In the genomic region with DNA sequence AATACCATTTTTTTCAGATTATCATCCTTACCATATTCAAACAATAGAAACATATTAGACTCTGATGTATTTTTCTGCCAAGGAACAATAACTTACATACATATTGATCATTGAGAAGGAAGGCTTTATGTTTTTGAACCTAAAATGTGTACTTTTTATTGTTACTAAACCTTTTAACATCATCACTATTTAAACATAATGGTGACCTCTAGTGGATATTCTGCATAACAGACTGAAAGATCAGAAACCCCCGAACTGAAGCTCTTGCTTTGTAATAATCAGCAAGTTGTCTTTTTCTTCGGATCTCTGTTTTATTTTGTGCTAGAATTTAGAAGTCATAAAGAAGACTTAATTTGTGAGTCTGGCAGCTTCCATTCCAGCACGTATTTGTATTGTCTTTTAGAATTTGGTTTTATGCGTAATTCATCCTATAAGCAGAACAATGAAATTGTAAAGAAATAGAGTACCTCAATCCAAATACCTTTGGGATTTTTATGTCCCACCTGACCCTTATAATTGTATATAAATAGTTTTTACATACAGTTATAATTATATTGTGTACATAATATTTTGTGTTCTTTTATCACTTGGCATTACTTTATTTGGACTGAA, we compare ENCODE assay signal across 8 cellular contexts.
DNase-seq lines count a peak whose midpoint lies in the region; ATAC-seq, FAIRE-seq and TF ChIP-seq lines count a peak whose summit lies in the region.

No MANE protein-coding gene starts in this region.

- H3K27ac Mint-ChIP-seq in T-cell = peak overlapping the region; percentile 70 to 80

- H3K27me3 Mint-ChIP-seq in T-cell = no peaks in the 10 kb centered on the region

- H3K36me3 ChIP-seq in Loucy (ENCODE audit: insufficient read depth, low read length) (peaks cover 8% of the 10 kb centered on the region; the same call in 1 of the 2 replicates), pancreas (no peaks in the 10 kb centered on the region)

- peaks cover 32 to 54% (median 47%) of the 10 kb centered on the region in 3 donors for H3K4me1 Mint-ChIP-seq in T-cell

- H3K4me1 ChIP-seq in Loucy (ENCODE audit: insufficient read depth, low read length, poor library complexity, severe bottlenecking) = peaks cover 57% of the 10 kb centered on the region
- peaks cover 6 to 22% (median 16%) of the 10 kb centered on the region in 3 donors for H3K4me1 ChIP-seq in pancreas

- CTCF ChIA-PET in T-cell (lab: Charles Lee) = interaction anchor here (0.6 to 2.1 kb wide), 12 partner anchors 17 to 580 kb away, joined by 3 to 44 read pairs (median 3); a partner anchor contains a TSS

- DNase-seq in NOMO-1 treated with DMSO at 0.1 percent for 48 hours (lab: John Stamatoyannopoulos, UW; ENCODE audit: unreplicated experiment) (peak; percentile 68), NOMO-1 treated with dmso at 0.1 percent for 144 hours (lab: John Stamatoyannopoulos, UW; ENCODE audit: unreplicated experiment) (no peak), T-cell (no peak), fibroblast of gingiva (ENCODE audit: low read depth) (peak; percentile 48), pancreas (no peak)

- H3K4me3 ChIP-seq in Loucy (ENCODE audit: low read length, poor library complexity, severe bottlenecking) = no peak overlapping the region
- H3K4me3 ChIP-seq in pancreas = no peak overlapping the region

- intact Hi-C loops in pancreas (cut with DNase I) = loop anchor here in 2 of 3 donors (5.0 kb wide), 2 partner anchors 131 to 136 kb away; a partner anchor contains a TSS

- peak overlapping the region; percentile 20 for H3K4me2 ChIP-seq in Loucy (ENCODE audit: low read depth, low read length, poor library complexity, severe bottlenecking)

- H3K9me3 Mint-ChIP-seq in T-cell = no peaks in the 10 kb centered on the region

- no peaks in the 10 kb centered on the region for H4K20me1 ChIP-seq in Loucy (ENCODE audit: insufficient read depth, low read length, poor library complexity, severe bottlenecking)

- H3K9me2 ChIP-seq in Loucy (replicated peaks; ENCODE audit: low read depth, low read length) = no peaks in the 10 kb centered on the region

- H3K27me3 ChIP-seq in Loucy (ENCODE audit: insufficient read depth, low read length, poor library complexity, severe bottlenecking) (no peaks in the 10 kb centered on the region), pancreas (no peaks in the 10 kb centered on the region)

- H3F3A ChIP-seq in Loucy (ENCODE audit: low read depth) = peaks cover 16% of the 10 kb centered on the region; the same call in 1 of the 2 replicates

- TF ChIP-seq CTCF in Loucy (conservative IDR thresholded peaks at IDR 0.05; ENCODE audit: low read length) (peak; percentile 85), pancreas (IDR thresholded peaks at IDR 0.05) (peak; percentile 18 to 58 (median 35))

- ATAC-seq in T-cell (replicated peaks in 1 of 4) (peak; percentile 52 to 68 (median 63)), pancreas (peak in 3 of 4 donors; percentile 60 to 71 (median 71)), HG03280 (IDR thresholded peaks at IDR 0.05; ENCODE audit: unreplicated experiment) (no peak), HG03175 (IDR thresholded peaks at IDR 0.05; ENCODE audit: unreplicated experiment) (no peak)

- no peak overlapping the region for H3K27ac ChIP-seq in pancreas

- peaks cover 30% of the 10 kb centered on the region for H3K79me2 ChIP-seq in Loucy (ENCODE audit: insufficient read depth, low read length)

- peaks cover 20% of the 10 kb centered on the region for H3K36me3 Mint-ChIP-seq in T-cell

- no peak overlapping the region for H3K4me3 Mint-ChIP-seq in T-cell

- FAIRE-seq in pancreas (lab: Jason Lieb, UNC) = peak; percentile 83

- no peak overlapping the region for H3K9ac ChIP-seq in Loucy (ENCODE audit: low read depth, low read length, poor library complexity, severe bottlenecking)

- H3K9me3 ChIP-seq in Loucy (ENCODE audit: insufficient read depth, low read depth, low read length) = no peaks in the 10 kb centered on the region
- H3K9me3 ChIP-seq in pancreas = no peaks in the 10 kb centered on the region

- POLR2A ChIA-PET in T-cell (lab: Charles Lee) = interaction anchor here in 1 of 2 donors (0.6 kb wide), 1 partner anchor 221 kb away, joined by 3 read pairs; no protein-coding TSS in a partner anchor

- no peak overlapping the region for H2AFZ ChIP-seq in Loucy (ENCODE audit: low read length)

- 25 to 29% methylated on average over 4 of the region's 4 CpGs for WGBS in pancreas, 2 donors

Comparison
In these comparisons a context has a peak if more than half of its experiments do, and no peak if none do; other contexts are left out.
1. DNase-seq: peak in NOMO-1 treated with DMSO at 0.1 percent for 48 hours (single experiment) and fibroblast of gingiva (single experiment); none in NOMO-1 treated with dmso at 0.1 percent for 144 hours (single experiment), T-cell (0 of 34) and pancreas (0 of 6).
2. ATAC-seq: peak in T-cell (4 of 4) and pancreas (3 of 4); none in HG03280 (single experiment) and HG03175 (single experiment).